In the genomic region with DNA sequence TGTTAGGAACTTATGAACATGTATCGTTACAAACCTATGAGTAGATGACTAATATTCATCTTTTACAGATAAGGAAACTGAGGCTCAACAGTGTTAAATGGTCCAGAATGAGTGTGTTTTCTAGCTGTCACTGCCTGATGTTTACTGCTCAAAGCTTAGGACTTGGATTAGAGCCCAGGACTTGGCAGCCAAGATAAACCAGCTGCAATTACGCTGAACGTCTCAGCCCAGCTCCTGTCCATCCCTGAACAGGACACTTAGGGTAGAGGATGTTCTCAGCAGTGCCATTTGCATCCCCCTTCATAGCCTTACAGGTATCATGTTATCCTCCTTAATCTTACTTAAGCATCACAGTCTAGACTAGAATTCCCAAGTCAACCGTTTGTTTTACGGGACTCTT, we compare ENCODE assay signal across 17 cellular contexts.
"Had no signal": no experiment of that assay in that cellular context is flagged by ENCODE, and none has a peak within 500 bp of the region (broad histone marks: within the 10 kb centered on the region; RNA-seq: fewer than 3 reads in every experiment).

No MANE protein-coding gene starts in this region.

- H3K4me1 ChIP-seq: prostate gland had no signal

- H3K9me3 ChIP-seq: heart right ventricle, prostate gland, sigmoid colon, thoracic aorta, transverse colon had no signal

- H3K4me3 ChIP-seq: coronary artery, heart right ventricle, prostate gland, sigmoid colon, skin epidermis, thoracic aorta, transverse colon had no signal

- H3K27ac ChIP-seq: coronary artery, heart right ventricle, parathyroid adenoma, prostate gland, skin epidermis, thoracic aorta, transverse colon had no signal

- H3K27me3 ChIP-seq: heart right ventricle, sigmoid colon, transverse colon had no signal

- DNase-seq: effector CD4-positive, alpha-beta T cell; heart right ventricle; mesendoderm; naive thymus-derived CD4-positive, alpha-beta T cell; nephron progenitor cell; retina; sigmoid colon; stimulated activated CD4-positive, alpha-beta T cell treated with anti-CD3 and anti-CD28 coated beads, Interleukin-2, amount 100 ng/mL, for 24 hours; stimulated activated CD4-positive, alpha-beta T cell treated with anti-CD3 and anti-CD28 coated beads, Interleukin-4, amount 100 ng/mL, for 4 hours; stimulated activated naive B cell treated with anti-CD40 and anti-IgM and Interleukin-4, amounts not matched to agents 10 μg/mL and 1 μg/mL and 100 μg/mL, for 72 hours; stimulated activated naive CD8-positive, alpha-beta T cell treated with anti-CD3 and anti-CD28 coated beads, Interleukin-15, amount 100 ng/mL, for 72 hours; transverse colon had no signal

- ATAC-seq: naive thymus-derived CD4-positive, alpha-beta T cell; stimulated activated naive B cell treated with anti-CD40 and anti-IgM and Interleukin-4, amounts not matched to agents 10 μg/mL and 1 μg/mL and 100 μg/mL, for 72 hours; stimulated activated naive CD8-positive, alpha-beta T cell treated with anti-CD3 and anti-CD28 coated beads, Interleukin-15, amount 100 ng/mL, for 72 hours had no signal

- H3K36me3 ChIP-seq: heart right ventricle, prostate gland, sigmoid colon, thoracic aorta, transverse colon had no signal
